Comparison of ENCODE assay signal across 8 cellular contexts in genomic region chr2:61538179-61538919, GRCh38. TPM values are rescaled to one million over a fixed set of nuclear protein-coding genes. Genes with fewer than 3 reads are reported as not detected.
DNase-seq lines count a peak whose midpoint lies in the region; ATAC-seq and TF ChIP-seq lines count a peak whose summit lies in the region.

Gene XPO1, minus strand, starts transcription at chr2:61538356. Its CDS starts 4,459 bp downstream, at chr2:61533897.

- H3K9me3 Mint-ChIP-seq in T-helper 1 cell treated with Interleukin-12 subunit alpha and Interleukin-12 subunit beta and Interleukin-4 antibody, amounts not matched to agents 30 μg/mL and 1 μg/mL, for 36 hours = no peaks in the 10 kb centered on the region
- H3K9me3 Mint-ChIP-seq in progenitor cell of endocrine pancreas (ENCODE audit: low read depth) = no peaks in the 10 kb centered on the region

- in situ Hi-C loops in GM13977 (cut with MboI; ENCODE audit: low pct_unique_long_range_greater_than_20kb, low sequenced_read_pairs, unreplicated experiment) = no loop called here

- H3K36me3 Mint-ChIP-seq in T-helper 1 cell treated with Interleukin-12 subunit alpha and Interleukin-12 subunit beta and Interleukin-4 antibody, amounts not matched to agents 30 μg/mL and 1 μg/mL, for 36 hours (ENCODE audit: low read depth) = peaks cover 10% of the 10 kb centered on the region
- peaks cover 5% of the 10 kb centered on the region for H3K36me3 Mint-ChIP-seq in progenitor cell of endocrine pancreas (ENCODE audit: insufficient read depth)

- H3K27ac Mint-ChIP-seq in T-helper 1 cell treated with Interleukin-12 subunit alpha and Interleukin-12 subunit beta and Interleukin-4 antibody, amounts not matched to agents 30 μg/mL and 1 μg/mL, for 36 hours = peak within 1 kb of the TSS; percentile 100
- peak within 1 kb of the TSS; percentile 100 for H3K27ac Mint-ChIP-seq in progenitor cell of endocrine pancreas

- peak; percentile 97 for DNase-seq in GM13977 (ENCODE audit: low spot score)
- DNase-seq in NCI-H1694 (lab: John Stamatoyannopoulos, UW) = peak; percentile 100
- DNase-seq in amniotic stem cell (lab: John Stamatoyannopoulos, UW) = peak; percentile 100
- DNase-seq in left cardiac atrium = peak; percentile 99
- peak; percentile 99 for DNase-seq in progenitor cell of endocrine pancreas (ENCODE audit: low spot score, unreplicated experiment)
- DNase-seq in ureter (ENCODE audit: low spot score) = peak; percentile 100

- peak within 1 kb of the TSS; percentile 100 for H3K4me3 Mint-ChIP-seq in T-helper 1 cell treated with Interleukin-12 subunit alpha and Interleukin-12 subunit beta and Interleukin-4 antibody, amounts not matched to agents 30 μg/mL and 1 μg/mL, for 36 hours
- H3K4me3 Mint-ChIP-seq in progenitor cell of endocrine pancreas (ENCODE audit: low read depth) = peak within 1 kb of the TSS; percentile 99

- TF ChIP-seq CTCF in GM13977 (IDR thresholded peaks at IDR 0.05; ENCODE audit: extremely low read depth, insufficient read depth, missing control alignments) (no peak), progenitor cell of endocrine pancreas (IDR thresholded peaks at IDR 0.05; ENCODE audit: unreplicated experiment) (no peak)

- peaks cover 8% of the 10 kb centered on the region for H3K27me3 Mint-ChIP-seq in T-helper 1 cell treated with Interleukin-12 subunit alpha and Interleukin-12 subunit beta and Interleukin-4 antibody, amounts not matched to agents 30 μg/mL and 1 μg/mL, for 36 hours (ENCODE audit: low read depth)
- no peaks in the 10 kb centered on the region for H3K27me3 Mint-ChIP-seq in progenitor cell of endocrine pancreas

- peaks cover 27% of the 10 kb centered on the region for H3K4me1 Mint-ChIP-seq in T-helper 1 cell treated with Interleukin-12 subunit alpha and Interleukin-12 subunit beta and Interleukin-4 antibody, amounts not matched to agents 30 μg/mL and 1 μg/mL, for 36 hours (ENCODE audit: low read depth)
- H3K4me1 Mint-ChIP-seq in progenitor cell of endocrine pancreas (ENCODE audit: low read depth) = peaks cover 27% of the 10 kb centered on the region

- intact Hi-C loops in left cardiac atrium (cut with DNase I) = loop anchor here (5.0 kb wide), 2 partner anchors 66 to 224 kb away; partner anchors contain the start of gene USP34 (in 1 of the 2)

- peak; percentile 75 for ATAC-seq in HG02884 (IDR thresholded peaks at IDR 0.05; ENCODE audit: unreplicated experiment)
- ATAC-seq in left cardiac atrium = peak; percentile 94 to 96

RNA-seq across cellular contexts. Expression of gene XPO1, which starts in this region (rescaled TPM):
- total RNA-seq in left cardiac atrium (10 to 100 TPM; 70.9 to 75.2 TPM), progenitor cell of endocrine pancreas (224 and 236 TPM in 2 replicates), ureter (201 TPM)

Comparison
In these comparisons a context has a peak if more than half of its experiments do, and no peak if none do; other contexts are left out.
1. Peak in every context shown above with its lines: DNase-seq and ATAC-seq.